In the genomic region with DNA sequence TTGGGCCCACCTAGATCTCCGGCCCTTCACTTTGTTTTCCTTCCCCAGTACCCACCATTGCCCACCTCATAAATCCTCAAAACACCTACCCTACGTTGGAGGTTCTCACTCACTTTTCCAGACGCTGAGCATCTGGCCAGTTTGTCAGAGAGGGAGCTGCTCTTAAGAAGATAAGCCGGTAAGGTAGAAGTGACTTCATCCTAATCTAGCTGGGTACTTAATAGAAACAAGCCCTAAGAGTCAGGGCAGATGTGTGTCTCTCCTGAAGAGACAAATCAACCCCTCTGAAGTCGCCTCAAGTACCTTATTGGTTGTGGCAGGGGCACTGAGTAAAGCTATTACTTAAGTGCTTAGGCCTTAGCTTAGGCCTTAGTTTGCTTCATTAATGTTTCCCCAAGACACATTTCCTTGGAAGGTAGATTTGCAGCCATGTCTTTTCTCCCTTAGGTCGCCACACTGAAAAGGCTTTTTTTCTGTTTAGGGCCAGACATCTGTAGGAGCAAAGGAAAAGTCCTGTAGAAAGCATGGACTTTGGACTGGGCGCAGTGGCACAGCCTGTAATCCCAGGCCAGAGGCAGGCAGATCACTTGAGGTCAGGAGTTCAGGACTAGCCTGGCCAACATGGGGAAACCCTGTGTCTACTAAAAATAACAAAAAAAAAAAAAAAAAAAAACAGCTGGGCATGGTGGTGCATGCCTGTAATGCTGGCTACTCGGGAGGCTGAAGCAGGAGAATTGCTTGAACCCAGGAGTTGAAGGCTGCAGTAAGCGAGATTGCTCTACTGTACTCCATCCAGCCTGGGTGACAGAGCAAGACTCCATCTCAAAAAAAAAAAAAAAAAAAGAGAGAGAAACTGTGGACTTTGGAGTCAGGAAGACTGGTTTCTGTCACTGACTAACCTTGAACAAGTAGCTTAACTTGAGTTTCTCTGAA, we compare ENCODE assay signal across 8 cellular contexts. TPM values are rescaled to one million over a fixed set of nuclear protein-coding genes. Genes with fewer than 3 reads are reported as not detected.
A peak's percentile ranks its signal among the peaks of the same experiment; 100 is the strongest.
DNase-seq lines count a peak whose midpoint lies in the region; ATAC-seq lines count a peak whose summit lies in the region.

No MANE protein-coding gene starts in this region.

- H4K20me1 ChIP-seq in BLaER1 treated with 17β-estradiol and CSF1 and Interleukin-3, amounts not matched to agents 10 nM and 100 nM, result no peaks in the 10 kb centered on the region

- H3K4me1 ChIP-seq in BLaER1 treated with 17β-estradiol and CSF1 and Interleukin-3, amounts not matched to agents 10 nM and 100 nM, result peaks cover 16 to 20% (median 19%) of the 10 kb centered on the region in 10 experiments
- H3K4me1 ChIP-seq in mesodermal cell (ENCODE audit: control insufficient read depth, insufficient read depth, low read length, poor library complexity, severe bottlenecking), result no peaks in the 10 kb centered on the region

- no peak for ATAC-seq in central memory CD8-positive, alpha-beta T cell (replicated peaks; ENCODE audit: extremely low read depth, poor library complexity, severe bottlenecking)
- no peak for ATAC-seq in HG02870 (IDR thresholded peaks at IDR 0.05; ENCODE audit: unreplicated experiment)

- H3K27me3 ChIP-seq in BLaER1 treated with 17β-estradiol and CSF1 and Interleukin-3, amounts not matched to agents 10 nM and 100 nM, result no peaks in the 10 kb centered on the region

- peak overlapping the region; percentile 80 to 95 (median 89); a peak in 21 of 22 replicates for H3K27ac ChIP-seq in BLaER1 treated with 17β-estradiol and CSF1 and Interleukin-3, amounts not matched to agents 10 nM and 100 nM
- no peak overlapping the region for H3K27ac ChIP-seq in mesodermal cell (ENCODE audit: low read depth, low read length, severe bottlenecking)

- H3K36me3 Mint-ChIP-seq in IgD-negative memory B cell, result no peaks in the 10 kb centered on the region
- peaks cover 19% of the 10 kb centered on the region for H3K36me3 Mint-ChIP-seq in central memory CD8-positive, alpha-beta T cell (ENCODE audit: insufficient read depth)

- peaks cover 8 to 17% (median 11%) of the 10 kb centered on the region in 3 donors for H3K4me1 Mint-ChIP-seq in IgD-negative memory B cell
- peaks cover 31% of the 10 kb centered on the region for H3K4me1 Mint-ChIP-seq in central memory CD8-positive, alpha-beta T cell

- H3K4me3 Mint-ChIP-seq in IgD-negative memory B cell, result peak overlapping the region; percentile 91 to 94 (median 93)
- H3K4me3 Mint-ChIP-seq in central memory CD8-positive, alpha-beta T cell, result peak overlapping the region; percentile 88

- no peaks in the 10 kb centered on the region for H3K9me3 Mint-ChIP-seq in IgD-negative memory B cell
- no peaks in the 10 kb centered on the region for H3K9me3 Mint-ChIP-seq in central memory CD8-positive, alpha-beta T cell

- H3K27me3 Mint-ChIP-seq in IgD-negative memory B cell, result no peaks in the 10 kb centered on the region
- no peaks in the 10 kb centered on the region for H3K27me3 Mint-ChIP-seq in central memory CD8-positive, alpha-beta T cell

- H3K36me3 ChIP-seq in BLaER1 treated with 17β-estradiol and CSF1 and Interleukin-3, amounts not matched to agents 10 nM and 100 nM, result peaks cover 27 to 43% (median 35%) of the 10 kb centered on the region in 11 experiments
- peaks cover 28% of the 10 kb centered on the region for H3K36me3 ChIP-seq in mesodermal cell (ENCODE audit: control insufficient read depth, insufficient read depth, low read length)

- no peaks in the 10 kb centered on the region for H3K9me3 ChIP-seq in BLaER1 treated with 17β-estradiol and CSF1 and Interleukin-3, amounts not matched to agents 10 nM and 100 nM (replicated peaks in 1 of 11)
- no peaks in the 10 kb centered on the region for H3K9me3 ChIP-seq in mesodermal cell (ENCODE audit: control insufficient read depth, low read length)

- DNase-seq in central memory CD8-positive, alpha-beta T cell (ENCODE audit: low spot score in 2 of 2), result no peak
- DNase-seq in hepatic stellate cell (ENCODE audit: low spot score) (no peak), superior temporal gyrus (ENCODE audit: extremely low spot score) (no peak), GM19240 (ENCODE audit: insufficient read length, low spot score) (no peak)

- WGBS in mesodermal cell (ENCODE audit: insufficient coverage in 2 of 2), 2 experiments, result 73% methylated on average over 4 to 5 of the region's 9 CpGs

- peak overlapping the region; percentile 91 to 97 (median 95) for H3K9ac ChIP-seq in BLaER1 treated with 17β-estradiol and CSF1 and Interleukin-3, amounts not matched to agents 10 nM and 100 nM

- peak overlapping the region; percentile 70 to 94 (median 85) for H3K4me3 ChIP-seq in BLaER1 treated with 17β-estradiol and CSF1 and Interleukin-3, amounts not matched to agents 10 nM and 100 nM
- peak overlapping the region; percentile 83 for H3K4me3 ChIP-seq in mesodermal cell (ENCODE audit: extremely low read depth, insufficient read depth, low read length, poor library complexity, severe bottlenecking)

- peak overlapping the region; percentile 88 to 100 (median 98) for H3K4me2 ChIP-seq in BLaER1 treated with 17β-estradiol and CSF1 and Interleukin-3, amounts not matched to agents 10 nM and 100 nM

- H3K27ac Mint-ChIP-seq in IgD-negative memory B cell, result peak overlapping the region; percentile 64 to 93 (median 84)
- peak overlapping the region; percentile 88 for H3K27ac Mint-ChIP-seq in central memory CD8-positive, alpha-beta T cell (ENCODE audit: low read depth)

RNA-seq across cellular contexts. Expression of a gene that starts 1.0 kb away (rescaled TPM):
- polyA plus RNA-seq in IgD-negative memory B cell, result 19.5 TPM
- polyA plus RNA-seq in mesodermal cell (2013, experiment 1 of 2), result 21.8 TPM
- 19.8 TPM for polyA plus RNA-seq in mesodermal cell (2013, experiment 2 of 2)

RNA-seq across cellular contexts. Expression of a gene that starts 20.5 kb away (rescaled TPM):
- 22.5 TPM for polyA plus RNA-seq in IgD-negative memory B cell
- polyA plus RNA-seq in mesodermal cell (2013, experiment 1 of 2), result 44.3 TPM
- 34.5 TPM for polyA plus RNA-seq in mesodermal cell (2013, experiment 2 of 2)

RNA-seq across cellular contexts. Expression of a gene that starts 51.4 kb away (rescaled TPM):
- polyA plus RNA-seq in IgD-negative memory B cell, result 72.0 TPM
- 77.3 TPM for polyA plus RNA-seq in mesodermal cell (2013, experiment 1 of 2)
- polyA plus RNA-seq in mesodermal cell (2013, experiment 2 of 2), result 69.2 TPM
